8 cellular contexts compared by ENCODE assay signal in genomic region chr14:25833341-25834121, GRCh38.
DNase-seq lines count a peak whose midpoint lies in the region; ATAC-seq, FAIRE-seq and TF ChIP-seq lines count a peak whose summit lies in the region.
"Had no signal": no experiment of that assay in that cellular context is flagged by ENCODE, and none has a peak within 500 bp of the region (broad histone marks: within the 10 kb centered on the region; RNA-seq: fewer than 3 reads in every experiment).

No MANE protein-coding gene starts in this region.

- WGBS in spleen, 5 donors: 55 to 62% (median 56%) methylated on average over 12 of the region's 12 CpGs

- no peaks in the 10 kb centered on the region for H3K36me3 Mint-ChIP-seq in CD8-positive, alpha-beta T cell

- no peak overlapping the region for H3K4me3 Mint-ChIP-seq in CD8-positive, alpha-beta T cell

- no peak for FAIRE-seq in bronchial epithelial cell (lab: Jason Lieb, UNC)

- no peak overlapping the region for H3K4me3 ChIP-seq in HL-60 (replicated peaks; ENCODE audit: insufficient read depth, low read length)
- H3K4me3 ChIP-seq in bronchial epithelial cell (ENCODE audit: low read depth, low read length): no peak overlapping the region
- no peak overlapping the region for H3K4me3 ChIP-seq in CD8-positive, alpha-beta T cell (ENCODE audit: low read depth, low read length)
- no peak overlapping the region for H3K4me3 ChIP-seq in spleen

- no peaks in the 10 kb centered on the region for H3K4me1 ChIP-seq in CD8-positive, alpha-beta T cell (ENCODE audit: insufficient read depth, low read length)
- H3K4me1 ChIP-seq in spleen: no peaks in the 10 kb centered on the region

- H3K4me1 Mint-ChIP-seq in CD8-positive, alpha-beta T cell (ENCODE audit: low read depth): no peaks in the 10 kb centered on the region

- H3K9me3 ChIP-seq in CD8-positive, alpha-beta T cell (ENCODE audit: low read length): no peaks in the 10 kb centered on the region
- H3K9me3 ChIP-seq in spleen: no peaks in the 10 kb centered on the region

- no peak overlapping the region for H3K27ac Mint-ChIP-seq in CD8-positive, alpha-beta T cell

- no peaks in the 10 kb centered on the region for H3K36me3 ChIP-seq in bronchial epithelial cell (ENCODE audit: control insufficient read depth, insufficient read depth, low read length)
- H3K36me3 ChIP-seq in CD8-positive, alpha-beta T cell (ENCODE audit: insufficient read depth, low read length): no peaks in the 10 kb centered on the region
- H3K36me3 ChIP-seq in spleen: no peaks in the 10 kb centered on the region

- DNase-seq in HL-60 (ENCODE audit: low read depth in 1 of 2, low spot score in 1 of 2) (peak in 1 of 2 experiments; percentile 21), NCI-H2171 treated with DMSO at 0.1 percent for 48 hours (lab: John Stamatoyannopoulos, UW) (peak; percentile 25), bronchial epithelial cell (ENCODE audit: low read depth) (peak; percentile 36), mucosa of gallbladder (ENCODE audit: low spot score) (peak; percentile 34), spleen (no peak)
- no peak for DNase-seq in CD8-positive, alpha-beta T cell
- no peak for DNase-seq in central memory CD4-positive, alpha-beta T cell

- ATAC-seq in CD8-positive, alpha-beta T cell: no peak

- intact Hi-C loops in CD8-positive, alpha-beta T cell (cut with DNase I, micrococcal nuclease): no loop called here
- intact Hi-C loops in spleen (cut with DNase I; ENCODE audit: low total_unique reads): no loop called here

- H3K27me3 Mint-ChIP-seq in CD8-positive, alpha-beta T cell (ENCODE audit: low read depth): no peaks in the 10 kb centered on the region

- H3K27me3 ChIP-seq in HL-60 (ENCODE audit: insufficient read depth, poor library complexity, severe bottlenecking): peaks cover 2% of the 10 kb centered on the region
- no peaks in the 10 kb centered on the region for H3K27me3 ChIP-seq in bronchial epithelial cell (ENCODE audit: control insufficient read depth, insufficient read depth, low read length)
- H3K27me3 ChIP-seq in CD8-positive, alpha-beta T cell (ENCODE audit: insufficient read depth, low read length): no peaks in the 10 kb centered on the region
- H3K27me3 ChIP-seq in spleen (replicated peaks in 1 of 7): no peaks in the 10 kb centered on the region

- H3K9me3 Mint-ChIP-seq in CD8-positive, alpha-beta T cell: peaks cover 14% of the 10 kb centered on the region

- TF ChIP-seq POLR2A in spleen (IDR thresholded peaks at IDR 0.05): no peak

- H3K27ac ChIP-seq in HL-60 (replicated peaks) (no peak overlapping the region), spleen (no peak overlapping the region)
- H3K27ac ChIP-seq in CD8-positive, alpha-beta T cell (ENCODE audit: low read depth, low read length): no peak overlapping the region
- H3K27ac ChIP-seq: epithelial cell of prostate had no signal

- POLR2A ChIA-PET in CD8-positive, alpha-beta T cell (lab: Charles Lee): no interaction called here

- CTCF ChIA-PET in CD8-positive, alpha-beta T cell (lab: Charles Lee): no interaction called here

- TF ChIP-seq CTCF in HL-60 (IDR thresholded peaks at IDR 0.05; ENCODE audit: insufficient read depth, low read length) (peak; percentile 14), bronchial epithelial cell (IDR thresholded peaks at IDR 0.05; ENCODE audit: insufficient read depth, low read length, severe bottlenecking) (peak; percentile 42), spleen (IDR thresholded peaks at IDR 0.05 in 8 of 11, conservative IDR thresholded peaks at IDR 0.05 in 3 of 11) (no peak)
- no peak for TF ChIP-seq CTCF in CD8-positive, alpha-beta T cell (IDR thresholded peaks at IDR 0.05)

Comparison
In these comparisons a context has a peak if more than half of its experiments do, and no peak if none do; other contexts are left out.
1. DNase-seq: peak in NCI-H2171 treated with DMSO at 0.1 percent for 48 hours (single experiment), bronchial epithelial cell (single experiment) and mucosa of gallbladder (single experiment); none in CD8-positive, alpha-beta T cell (0 of 7), central memory CD4-positive, alpha-beta T cell (single experiment) and spleen (single experiment).
2. CTCF ChIP-seq: peak in HL-60 (single experiment) and bronchial epithelial cell (single experiment); none in CD8-positive, alpha-beta T cell (single experiment) and spleen (0 of 11).